Comparison of ENCODE assay signal across 16 cellular contexts in the genomic region with DNA sequence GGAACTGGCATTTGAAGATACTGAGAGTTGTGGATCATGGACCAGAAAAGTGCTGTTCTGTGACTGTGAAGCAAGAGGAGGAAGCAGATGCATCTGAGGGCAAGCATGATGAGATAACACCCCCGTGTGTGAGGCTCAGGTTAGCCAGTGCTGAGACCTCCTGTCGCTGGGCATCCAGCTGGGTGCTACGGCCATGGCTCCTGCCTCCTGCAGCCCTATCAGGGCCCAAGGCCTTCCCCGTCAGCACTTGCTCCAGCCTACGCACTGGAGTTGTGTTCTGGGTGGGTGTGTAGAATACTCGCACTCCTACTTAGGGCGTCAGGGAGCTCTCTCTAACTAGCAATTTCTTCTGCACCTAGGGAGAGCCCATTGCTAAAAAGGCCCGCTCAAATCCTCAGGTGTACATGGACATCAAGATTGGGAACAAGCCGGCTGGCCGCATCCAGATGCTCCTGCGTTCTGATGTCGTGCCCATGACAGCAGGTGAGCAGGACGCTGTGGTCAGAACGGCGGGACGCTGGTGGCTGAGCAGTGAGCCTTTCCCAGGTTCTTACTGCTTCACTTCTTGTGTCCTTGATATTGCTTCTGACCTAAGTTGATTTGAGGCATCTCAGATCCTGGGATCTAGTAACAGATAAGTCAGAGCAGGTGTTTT. TPM values are rescaled to one million over a fixed set of nuclear protein-coding genes. Genes with fewer than 3 reads are reported as not detected.
DNase-seq lines count a peak whose midpoint lies in the region; ATAC-seq and TF ChIP-seq lines count a peak whose summit lies in the region.
"Had no signal": no experiment of that assay in that cellular context is flagged by ENCODE, and none has a peak within 500 bp of the region (broad histone marks: within the 10 kb centered on the region; RNA-seq: fewer than 3 reads in every experiment).

No MANE protein-coding gene starts in this region.

- DNase-seq in stimulated activated naive CD8-positive, alpha-beta T cell treated with anti-CD3 and anti-CD28 coated beads, Interleukin-15, amount 100 ng/mL, for 72 hours, result no peak
- no peak for DNase-seq in stimulated activated naive CD8-positive, alpha-beta T cell treated with anti-CD3 and anti-CD28 coated beads, Interleukin-15, Interleukin-2, amounts not matched to agents 100 U/mL and 50 U/mL, for 24 hours
- DNase-seq in colonic mucosa (peak; percentile 12), left lobe of liver (ENCODE audit: low spot score) (peak; percentile 27), ureter (ENCODE audit: low spot score) (peak; percentile 37), NOMO-1 treated with DMSO at 0.1 percent for 48 hours (lab: John Stamatoyannopoulos, UW; ENCODE audit: unreplicated experiment) (no peak), left ventricle myocardium inferior (no peak)
- DNase-seq: C1 segment of cervical spinal cord; Calu3; CD4-positive, alpha-beta T cell; DMS 273 treated with DMSO at 0.1 percent for 48 hours; HCEC 1CT had no signal

- no peak overlapping the region for H3K4me3 ChIP-seq in colonic mucosa
- H3K4me3 ChIP-seq in left ventricle myocardium inferior, result no peak overlapping the region

- no peak overlapping the region for H3K9ac ChIP-seq in colonic mucosa (ENCODE audit: low read depth in 2 of 2, low read length in 2 of 2)

- peak overlapping the region; percentile 57 to 83 for H3K27ac Mint-ChIP-seq in stimulated activated naive CD8-positive, alpha-beta T cell treated with anti-CD3 and anti-CD28 coated beads, Interleukin-15, amount 100 ng/mL, for 72 hours
- H3K27ac Mint-ChIP-seq: B cell; CD4-positive, alpha-beta T cell had no signal

- H3K9me3 Mint-ChIP-seq in stimulated activated naive CD8-positive, alpha-beta T cell treated with anti-CD3 and anti-CD28 coated beads, Interleukin-15, amount 100 ng/mL, for 72 hours, result no peaks in the 10 kb centered on the region
- H3K9me3 Mint-ChIP-seq: CD4-positive, alpha-beta T cell had no signal

- no peak for TF ChIP-seq CTCF in colonic mucosa (IDR thresholded peaks at IDR 0.05)
- TF ChIP-seq CTCF in left ventricle myocardium inferior (IDR thresholded peaks at IDR 0.05; ENCODE audit: borderline replicate concordance), result no peak

- ATAC-seq in stimulated activated naive CD8-positive, alpha-beta T cell treated with anti-CD3 and anti-CD28 coated beads, Interleukin-15, amount 100 ng/mL, for 72 hours, result no peak
- ATAC-seq in stimulated activated naive CD8-positive, alpha-beta T cell treated with anti-CD3 and anti-CD28 coated beads, Interleukin-15, Interleukin-2, amounts not matched to agents 100 U/mL and 50 U/mL, for 24 hours, result no peak
- ATAC-seq in left lobe of liver, result no peak
- ATAC-seq in GM18867 (IDR thresholded peaks at IDR 0.05; ENCODE audit: unreplicated experiment), result no peak

- H3K4me1 ChIP-seq in colonic mucosa, result no peaks in the 10 kb centered on the region
- H3K4me1 ChIP-seq in left ventricle myocardium inferior, result peaks cover 6% of the 10 kb centered on the region

- no peak overlapping the region for H3K4me3 Mint-ChIP-seq in stimulated activated naive CD8-positive, alpha-beta T cell treated with anti-CD3 and anti-CD28 coated beads, Interleukin-15, amount 100 ng/mL, for 72 hours
- H3K4me3 Mint-ChIP-seq: B cell; CD4-positive, alpha-beta T cell had no signal

- intact Hi-C loops in colonic mucosa (cut with DNase I) (no loop called here), left ventricle myocardium inferior (cut with micrococcal nuclease) (no loop called here)

- H3K9me3 ChIP-seq in colonic mucosa, result no peaks in the 10 kb centered on the region
- no peaks in the 10 kb centered on the region for H3K9me3 ChIP-seq in left ventricle myocardium inferior (replicated peaks)

- H3K27me3 Mint-ChIP-seq in stimulated activated naive CD8-positive, alpha-beta T cell treated with anti-CD3 and anti-CD28 coated beads, Interleukin-15, amount 100 ng/mL, for 72 hours, result no peaks in the 10 kb centered on the region
- H3K27me3 Mint-ChIP-seq: B cell; CD4-positive, alpha-beta T cell had no signal

- no peaks in the 10 kb centered on the region for H3K27me3 ChIP-seq in colonic mucosa
- H3K27me3 ChIP-seq in left ventricle myocardium inferior (ENCODE audit: low read depth), result no peaks in the 10 kb centered on the region

- peaks cover 26% of the 10 kb centered on the region for H3K4me1 Mint-ChIP-seq in stimulated activated naive CD8-positive, alpha-beta T cell treated with anti-CD3 and anti-CD28 coated beads, Interleukin-15, amount 100 ng/mL, for 72 hours

- H3K36me3 ChIP-seq in colonic mucosa (peaks cover 20% of the 10 kb centered on the region), left ventricle myocardium inferior (peaks cover 100% of the 10 kb centered on the region)

- no peak overlapping the region for H3K27ac ChIP-seq in colonic mucosa
- H3K27ac ChIP-seq in left ventricle myocardium inferior (replicated peaks), result no peak overlapping the region

RNA-seq across cellular contexts. Expression of a gene that starts 6.5 kb away (rescaled TPM):
- total RNA-seq in colonic mucosa (10 to 100 TPM; 34.7 to 42.6 TPM), left lobe of liver (16.6 TPM), ureter (62.4 TPM), left ventricle myocardium inferior (29.4 TPM)

RNA-seq across cellular contexts. Expression of a gene that starts 26.0 kb away (rescaled TPM):
- total RNA-seq in colonic mucosa (1 to 10 TPM in 1 of 2 donors, under 1 TPM in 1; 0.77 to 1.2 TPM), left lobe of liver (not detected), ureter (1.1 TPM), left ventricle myocardium inferior (0.88 TPM)
- total RNA-seq: CD4-positive, alpha-beta T cell; H4 had no signal

RNA-seq across cellular contexts. Expression of a gene that starts 43.5 kb away (rescaled TPM):
- 1 to 10 TPM; 4.9 TPM for total RNA-seq in colonic mucosa
- total RNA-seq in left lobe of liver, result 0.10 TPM
- total RNA-seq in ureter, result 3.7 TPM
- 0.33 TPM for total RNA-seq in left ventricle myocardium inferior

RNA-seq across cellular contexts. Expression of a gene that starts 53.9 kb away (rescaled TPM):
- total RNA-seq in colonic mucosa, result under 1 TPM; 0.07 to 0.16 TPM
- 0.08 TPM for total RNA-seq in left lobe of liver
- total RNA-seq in ureter, result not detected
- 0.88 TPM for total RNA-seq in left ventricle myocardium inferior
- total RNA-seq: B cell, Calu3, HT-29 had no signal

Comparison
In these comparisons a context has a peak if more than half of its experiments do, and no peak if none do; other contexts are left out.
1. DNase-seq: peak in colonic mucosa (single experiment), left lobe of liver (single experiment) and ureter (single experiment); none in stimulated activated naive CD8-positive, alpha-beta T cell treated with anti-CD3 and anti-CD28 coated beads, Interleukin-15, amount 100 ng/mL, for 72 hours (0 of 2), stimulated activated naive CD8-positive, alpha-beta T cell treated with anti-CD3 and anti-CD28 coated beads, Interleukin-15, Interleukin-2, amounts not matched to agents 100 U/mL and 50 U/mL, for 24 hours (single experiment), NOMO-1 treated with DMSO at 0.1 percent for 48 hours (single experiment) and left ventricle myocardium inferior (single experiment).